Comparison of ENCODE assay signal across 10 cellular contexts in genomic region chr14:54446201-54446693, GRCh38. TPM values are rescaled to one million over a fixed set of nuclear protein-coding genes. Genes with fewer than 3 reads are reported as not detected.
DNase-seq lines count a peak whose midpoint lies in the region; ATAC-seq and TF ChIP-seq lines count a peak whose summit lies in the region.
"Had no signal": no experiment of that assay in that cellular context is flagged by ENCODE, and none has a peak within 500 bp of the region (broad histone marks: within the 10 kb centered on the region; RNA-seq: fewer than 3 reads in every experiment).

No MANE protein-coding gene starts in this region.

- H3K4me1 ChIP-seq in smooth muscle cell (ENCODE audit: low read depth): no peaks in the 10 kb centered on the region

- H3K4me2 ChIP-seq in smooth muscle cell: no peak overlapping the region

- H3K27ac Mint-ChIP-seq in type B pancreatic cell (peak overlapping the region; percentile 18), HFFc6 (no peak overlapping the region)

- no peak for ATAC-seq in HG02852 (IDR thresholded peaks at IDR 0.05; ENCODE audit: unreplicated experiment)

- H2AFZ ChIP-seq in smooth muscle cell (ENCODE audit: low read depth): no peak overlapping the region

- H3K4me1 Mint-ChIP-seq in type B pancreatic cell (ENCODE audit: unreplicated experiment) (peaks cover 53% of the 10 kb centered on the region), HFFc6 (ENCODE audit: low read depth) (peaks cover 70% of the 10 kb centered on the region)

- H3K4me3 Mint-ChIP-seq in type B pancreatic cell: peak overlapping the region; percentile 57
- H3K4me3 Mint-ChIP-seq in HFFc6: no peak overlapping the region
- H3K4me3 Mint-ChIP-seq: central memory CD8-positive, alpha-beta T cell had no signal

- CTCF ChIA-PET in RWPE1 (lab: Yijun Ruan, JAX): interaction anchor here (0.5 to 1.5 kb wide), 2 partner anchors 11 to 219 kb away, joined by 3 to 5 read pairs; no protein-coding TSS in a partner anchor

- POLR2A ChIA-PET in RWPE1 (lab: Yijun Ruan, JAX; ENCODE audit: low non-redundant PET): interaction anchor here (0.6 kb wide), 1 partner anchor 42 kb away, joined by 3 read pairs; no protein-coding TSS in a partner anchor

- H3K9ac ChIP-seq in smooth muscle cell (ENCODE audit: low read depth): no peak overlapping the region

- H3K27ac ChIP-seq in RWPE1: peak overlapping the region; percentile 96
- no peak overlapping the region for H3K27ac ChIP-seq in smooth muscle cell (ENCODE audit: low read depth)

- H3K36me3 Mint-ChIP-seq in type B pancreatic cell: no peaks in the 10 kb centered on the region
- H3K36me3 Mint-ChIP-seq in HFFc6 (ENCODE audit: low read depth): no peaks in the 10 kb centered on the region

- WGBS in smooth muscle cell (ENCODE audit: low lambda C conversion rate): 80% methylated on average over 5 of the region's 5 CpGs

- H3K79me2 ChIP-seq in smooth muscle cell (ENCODE audit: low read depth): no peaks in the 10 kb centered on the region

- H3K27me3 Mint-ChIP-seq in type B pancreatic cell (peaks cover 9% of the 10 kb centered on the region), HFFc6 (ENCODE audit: insufficient read depth) (peaks cover 2% of the 10 kb centered on the region; the same call in 1 of the 2 replicates)

- no peak overlapping the region for H3K4me3 ChIP-seq in smooth muscle cell

- H3K9me3 Mint-ChIP-seq in type B pancreatic cell (no peaks in the 10 kb centered on the region), HFFc6 (no peaks in the 10 kb centered on the region)
- H3K9me3 Mint-ChIP-seq: central memory CD8-positive, alpha-beta T cell had no signal

- H4K20me1 ChIP-seq in smooth muscle cell (ENCODE audit: low read depth): no peaks in the 10 kb centered on the region

- no peaks in the 10 kb centered on the region for H3K27me3 ChIP-seq in smooth muscle cell (ENCODE audit: low read depth)

- no peaks in the 10 kb centered on the region for H3F3A ChIP-seq in smooth muscle cell (ENCODE audit: low read depth)

- H3K36me3 ChIP-seq in smooth muscle cell (ENCODE audit: low read depth): no peaks in the 10 kb centered on the region

- H3K9me3 ChIP-seq in smooth muscle cell (replicated peaks; ENCODE audit: low read depth): no peaks in the 10 kb centered on the region

- TF ChIP-seq CTCF in RWPE1 (conservative IDR thresholded peaks at IDR 0.05; ENCODE audit: low read depth): no peak
- no peak for TF ChIP-seq CTCF in type B pancreatic cell (conservative IDR thresholded peaks at IDR 0.05)
- no peak for TF ChIP-seq CTCF in HFFc6 (IDR thresholded peaks at IDR 0.05)
- no peak for TF ChIP-seq CTCF in smooth muscle cell (IDR thresholded peaks at IDR 0.05; ENCODE audit: borderline replicate concordance, insufficient read depth, poor library complexity, severe bottlenecking)

- DNase-seq in NOMO-1 treated with DMSO at 0.1 percent for 48 hours (lab: John Stamatoyannopoulos, UW; ENCODE audit: unreplicated experiment) (peak; percentile 15), NOMO-1 treated with dmso at 0.1 percent for 144 hours (lab: John Stamatoyannopoulos, UW; ENCODE audit: unreplicated experiment) (no peak), RWPE1 (ENCODE audit: low spot score) (peak; percentile 50), foreskin melanocyte (peak; percentile 68), type B pancreatic cell (ENCODE audit: extremely low spot score, unreplicated experiment) (no peak), HFFc6 (no peak), smooth muscle cell (lab: John Stamatoyannopoulos, UW; ENCODE audit: unreplicated experiment) (no peak)
- DNase-seq: activated CD4-positive, CD25-positive, alpha-beta regulatory T cell had no signal

RNA-seq across cellular contexts. Expression of gene CNIH1, which starts 5.1 kb away (rescaled TPM):
- total RNA-seq in type B pancreatic cell (ENCODE audit: low replicate concordance): 111 and 121 TPM in 2 replicates
- total RNA-seq in HFFc6 (2021; fragmentation: NEBNext Ultra II Directional; extraction: Animal tissue kit (Norgen Biotek cat#: 25700)): 100 to 1,000 TPM; 158 to 212 (median 194) TPM
- 172 and 224 TPM in 2 replicates for total RNA-seq in smooth muscle cell
- 133 and 162 TPM in 2 replicates for polyA plus RNA-seq in smooth muscle cell

RNA-seq across cellular contexts. Expression of gene GMFB, which starts 42.5 kb away (rescaled TPM):
- total RNA-seq in type B pancreatic cell (ENCODE audit: low replicate concordance) (43.4 and 48.8 TPM in 2 replicates), smooth muscle cell (73.5 and 86.1 TPM in 2 replicates)
- total RNA-seq in HFFc6 (2021; fragmentation: NEBNext Ultra II Directional; extraction: Animal tissue kit (Norgen Biotek cat#: 25700)): 10 to 100 TPM; 70.9 to 98.7 (median 77.1) TPM
- polyA plus RNA-seq in smooth muscle cell: 25.7 and 26.8 TPM in 2 replicates

RNA-seq across cellular contexts. Expression of gene CDKN3, which starts 49.4 kb away (rescaled TPM):
- total RNA-seq in type B pancreatic cell (ENCODE audit: low replicate concordance) (10.2 and 31.0 TPM in 2 replicates), smooth muscle cell (15.4 and 22.1 TPM in 2 replicates)
- total RNA-seq in HFFc6 (2021; fragmentation: NEBNext Ultra II Directional; extraction: Animal tissue kit (Norgen Biotek cat#: 25700)): 100 to 1,000 TPM in 1 of 6 experiments, 10 to 100 TPM in 5; 33.3 to 106 (median 91.8) TPM
- polyA plus RNA-seq in smooth muscle cell: 18.6 and 20.1 TPM in 2 replicates

Comparison
In these comparisons a context has a peak if more than half of its experiments do, and no peak if none do; other contexts are left out.
1. DNase-seq: peak in NOMO-1 treated with DMSO at 0.1 percent for 48 hours (single experiment), RWPE1 (single experiment) and foreskin melanocyte (single experiment); none in NOMO-1 treated with dmso at 0.1 percent for 144 hours (single experiment), type B pancreatic cell (single experiment), HFFc6 (single experiment) and smooth muscle cell (single experiment).